ENCODE assay signal across 21 cellular contexts in the genomic region with DNA sequence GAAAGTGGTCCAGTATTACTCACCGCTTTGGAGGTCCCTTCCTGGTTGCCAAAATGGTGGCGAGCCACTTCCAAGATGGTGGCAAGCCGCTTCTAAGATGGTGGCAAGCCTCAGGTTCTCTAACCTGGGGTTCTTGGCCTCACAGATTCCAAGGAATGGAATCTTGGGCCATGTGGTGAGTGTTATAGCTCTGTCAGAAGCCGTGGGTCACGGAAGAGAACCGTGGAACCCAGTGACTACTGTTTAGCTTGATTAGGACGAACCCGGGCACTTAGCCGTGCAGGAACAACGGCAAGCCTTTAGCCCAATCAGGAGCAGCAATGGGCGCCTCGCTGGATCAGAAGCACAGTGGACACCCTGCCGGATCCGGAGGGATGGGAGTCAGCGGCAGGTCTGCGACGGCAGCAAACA.
"Had no signal": no experiment of that assay in that cellular context is flagged by ENCODE, and none has a peak within 500 bp of the region (broad histone marks: within the 10 kb centered on the region; RNA-seq: fewer than 3 reads in every experiment).

No MANE protein-coding gene starts in this region.

- H3K27ac ChIP-seq: foreskin keratinocyte, left lung, transverse colon had no signal

- ATAC-seq: activated CD4-positive, alpha-beta T cell treated with anti-CD3 and anti-CD28 coated beads for 36 hours; activated T-cell treated with anti-CD3 and anti-CD28 coated beads, Interleukin-2, amount 50 U/mL, for 4 hours; foreskin keratinocyte; left lung; sciatic nerve; stimulated activated naive B cell treated with anti-CD40 and anti-IgM and Interleukin-4, amounts not matched to agents 10 μg/mL and 1 μg/mL and 100 μg/mL, for 72 hours had no signal

- H3K4me3 ChIP-seq: left lung, lung, transverse colon had no signal

- H3K4me1 ChIP-seq: foreskin keratinocyte, left lung, transverse colon had no signal

- FAIRE-seq: astrocyte, small intestine, urothelium cell line had no signal

- DNase-seq: activated B cell treated with CpG ODN at 0.5 μM for 24 hours; activated CD4-positive, alpha-beta T cell treated with anti-CD3 and anti-CD28 coated beads for 36 hours; activated CD4-positive, alpha-beta T cell treated with anti-CD3 and anti-CD28 coated beads, Interleukin-2, amount 50 U/mL, for 48 hours; activated CD8-positive, alpha-beta memory T cell treated with anti-CD3 and anti-CD28 coated beads, Interleukin-2, amount 50 U/mL, for 48 hours; activated naive CD4-positive, alpha-beta T cell treated with Interleukin-2 at 50 U/mL for 16 hours; activated naive CD8-positive, alpha-beta T cell treated with anti-CD3 and anti-CD28 coated beads for 36 hours; activated T-cell treated with anti-CD3 and anti-CD28 coated beads, Interleukin-2, amount 50 U/mL, for 4 hours; central memory CD4-positive, alpha-beta T cell; effector memory CD4-positive, alpha-beta T cell; foreskin keratinocyte; immature natural killer cell; kidney glomerular epithelial cell; naive B cell; small intestine; stimulated activated naive B cell treated with anti-CD40 and anti-IgM and Interleukin-4, amounts not matched to agents 10 μg/mL and 1 μg/mL and 100 μg/mL, for 72 hours; transverse colon had no signal

- H3K9me3 ChIP-seq: transverse colon had no signal

- H3K27me3 ChIP-seq: foreskin keratinocyte, left lung, transverse colon had no signal

- H3K36me3 ChIP-seq: left lung, transverse colon had no signal
